ENCODE assay signal across 12 cellular contexts in the genomic region with DNA sequence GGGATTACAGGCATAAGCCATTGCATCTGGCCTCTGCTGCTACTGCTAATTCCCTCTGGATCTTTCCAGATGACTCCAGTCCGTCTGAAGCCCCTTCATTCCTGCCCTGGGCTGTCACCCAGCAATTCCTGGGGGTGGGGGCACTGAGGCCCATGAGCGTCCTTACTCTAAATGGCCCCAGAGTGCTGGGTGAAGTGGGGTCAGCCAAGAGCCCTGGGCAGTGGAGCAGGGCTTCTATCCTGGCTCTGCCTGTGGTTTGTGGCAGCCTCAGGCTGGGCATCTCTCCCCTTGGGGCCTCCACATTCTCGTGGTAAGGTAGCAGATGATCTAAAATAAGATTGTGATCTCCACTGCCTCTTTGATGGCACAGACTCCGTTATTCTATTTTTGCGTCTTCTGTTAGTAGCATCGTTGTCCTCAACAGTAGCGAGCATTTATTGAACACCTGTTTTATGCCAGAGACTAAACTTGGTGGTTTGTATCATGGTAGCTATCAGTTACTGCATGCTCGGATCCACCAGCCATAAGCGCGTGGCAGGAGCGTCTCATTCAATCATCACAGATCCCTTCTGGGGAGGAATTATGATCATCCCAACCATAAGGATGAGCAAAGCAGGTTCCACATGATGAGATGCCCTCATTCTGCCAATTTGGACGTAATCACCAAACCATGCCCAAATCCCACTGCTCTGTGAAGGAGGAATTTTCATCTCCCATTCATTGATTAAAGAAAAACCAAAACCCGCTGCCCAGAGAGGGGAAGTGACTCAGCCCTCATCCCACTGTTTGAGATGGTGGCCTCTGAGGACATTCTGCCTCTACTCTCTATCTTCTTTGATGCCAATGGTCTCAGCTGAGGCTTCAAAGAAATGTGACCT. TPM values are rescaled to one million over a fixed set of nuclear protein-coding genes. Genes with fewer than 3 reads are reported as not detected.
DNase-seq lines count a peak whose midpoint lies in the region; ATAC-seq and TF ChIP-seq lines count a peak whose summit lies in the region.
"Had no signal": no experiment of that assay in that cellular context is flagged by ENCODE, and none has a peak within 500 bp of the region (broad histone marks: within the 10 kb centered on the region; RNA-seq: fewer than 3 reads in every experiment).

No MANE protein-coding gene starts in this region.

- no peak overlapping the region for H3K4me2 ChIP-seq in skeletal muscle satellite cell (ENCODE audit: low read length)

- no peak overlapping the region for H3K4me3 Mint-ChIP-seq in naive thymus-derived CD4-positive, alpha-beta T cell
- H3K4me3 Mint-ChIP-seq in CD8-positive, alpha-beta memory T cell, result no peak overlapping the region
- H3K4me3 Mint-ChIP-seq: activated naive CD8-positive, alpha-beta T cell had no signal

- H3K36me3 Mint-ChIP-seq in naive thymus-derived CD4-positive, alpha-beta T cell, result no peaks in the 10 kb centered on the region
- H3K36me3 Mint-ChIP-seq in CD8-positive, alpha-beta memory T cell, result no peaks in the 10 kb centered on the region
- H3K36me3 Mint-ChIP-seq: activated naive CD8-positive, alpha-beta T cell had no signal

- H3K4me3 ChIP-seq in skeletal muscle satellite cell (ENCODE audit: low read length), result no peak overlapping the region
- H3K4me3 ChIP-seq in naive thymus-derived CD4-positive, alpha-beta T cell (ENCODE audit: low read length), result no peak overlapping the region
- H3K4me3 ChIP-seq in CD8-positive, alpha-beta memory T cell (ENCODE audit: low read length), result no peak overlapping the region
- H3K4me3 ChIP-seq: suprapubic skin had no signal

- peak; percentile 36 for DNase-seq in CD1c-positive myeloid dendritic cell (ENCODE audit: extremely low spot score)
- no peak for DNase-seq in RWPE1 (ENCODE audit: low spot score)
- DNase-seq in glomerular visceral epithelial cell (ENCODE audit: extremely low spot score), result peak; percentile 70
- DNase-seq in naive thymus-derived CD4-positive, alpha-beta T cell, result no peak
- DNase-seq in CD8-positive, alpha-beta memory T cell, result no peak
- no peak for DNase-seq in foreskin melanocyte
- DNase-seq in cardiac septum (ENCODE audit: low spot score), result no peak
- DNase-seq: activated CD8-positive, alpha-beta memory T cell treated with anti-CD3 and anti-CD28 coated beads, Interleukin-2, amount 50 U/mL, for 4 hours had no signal

- no peaks in the 10 kb centered on the region for H3K27me3 ChIP-seq in skeletal muscle satellite cell (ENCODE audit: control insufficient read depth, insufficient read depth, low read length)
- H3K27me3 ChIP-seq in naive thymus-derived CD4-positive, alpha-beta T cell (ENCODE audit: control insufficient read depth in 2 of 2, insufficient read depth in 2 of 2, low read length in 2 of 2), result no peaks in the 10 kb centered on the region
- no peaks in the 10 kb centered on the region for H3K27me3 ChIP-seq in CD8-positive, alpha-beta memory T cell (ENCODE audit: insufficient read depth, low read length, poor library complexity, severe bottlenecking)
- H3K27me3 ChIP-seq: suprapubic skin had no signal

- POLR2A ChIA-PET in RWPE1 (lab: Yijun Ruan, JAX; ENCODE audit: low non-redundant PET), result no interaction called here
- POLR2A ChIA-PET in naive thymus-derived CD4-positive, alpha-beta T cell (lab: Charles Lee), result no interaction called here
- POLR2A ChIA-PET in CD8-positive, alpha-beta memory T cell (lab: Charles Lee), result no interaction called here

- no peak for ATAC-seq in naive thymus-derived CD4-positive, alpha-beta T cell
- ATAC-seq: activated CD4-positive, CD25-positive, alpha-beta regulatory T cell treated with anti-CD3 and anti-CD28 coated beads, Interleukin-2, amount 50 U/mL, for 24 hours had no signal

- intact Hi-C loops in naive thymus-derived CD4-positive, alpha-beta T cell (cut with micrococcal nuclease), result no loop called here
- intact Hi-C loops in cardiac septum (cut with DNase I), result no loop called here

- no peaks in the 10 kb centered on the region for H3K36me3 ChIP-seq in skeletal muscle satellite cell (ENCODE audit: insufficient read depth, low read length)
- no peaks in the 10 kb centered on the region for H3K36me3 ChIP-seq in naive thymus-derived CD4-positive, alpha-beta T cell (ENCODE audit: control insufficient read depth in 2 of 3, insufficient read depth in 3 of 3, low read length in 3 of 3)
- H3K36me3 ChIP-seq in CD8-positive, alpha-beta memory T cell (ENCODE audit: insufficient read depth, low read length), result no peaks in the 10 kb centered on the region
- H3K36me3 ChIP-seq: suprapubic skin had no signal

- H3K27ac Mint-ChIP-seq in naive thymus-derived CD4-positive, alpha-beta T cell, result no peak overlapping the region
- H3K27ac Mint-ChIP-seq in CD8-positive, alpha-beta memory T cell, result peak overlapping the region in 1 of 8 donors; percentile 47
- H3K27ac Mint-ChIP-seq: activated naive CD8-positive, alpha-beta T cell had no signal

- H3K27me3 Mint-ChIP-seq in naive thymus-derived CD4-positive, alpha-beta T cell, result no peaks in the 10 kb centered on the region
- H3K27me3 Mint-ChIP-seq in CD8-positive, alpha-beta memory T cell, result no peaks in the 10 kb centered on the region
- H3K27me3 Mint-ChIP-seq: activated naive CD8-positive, alpha-beta T cell had no signal

- H3K9me3 Mint-ChIP-seq in naive thymus-derived CD4-positive, alpha-beta T cell, result peaks cover 0 to 2% (median 0%) of the 10 kb centered on the region in 11 donors
- no peaks in the 10 kb centered on the region for H3K9me3 Mint-ChIP-seq in CD8-positive, alpha-beta memory T cell

- H3K9me3 ChIP-seq in skeletal muscle satellite cell (replicated peaks; ENCODE audit: low read length), result no peaks in the 10 kb centered on the region
- no peaks in the 10 kb centered on the region for H3K9me3 ChIP-seq in naive thymus-derived CD4-positive, alpha-beta T cell (ENCODE audit: control insufficient read depth in 2 of 3, low read length in 3 of 3)
- no peaks in the 10 kb centered on the region for H3K9me3 ChIP-seq in CD8-positive, alpha-beta memory T cell (ENCODE audit: low read length)
- H3K9me3 ChIP-seq: suprapubic skin had no signal

- no peak for TF ChIP-seq CTCF in RWPE1 (conservative IDR thresholded peaks at IDR 0.05; ENCODE audit: low read depth)

- peak overlapping the region; percentile 57 for H3K9ac ChIP-seq in skeletal muscle satellite cell (ENCODE audit: low read depth, low read length)

- peak overlapping the region; percentile 84; the same call in 1 of the 2 replicates for H3K27ac ChIP-seq in RWPE1
- no peak overlapping the region for H3K27ac ChIP-seq in naive thymus-derived CD4-positive, alpha-beta T cell (ENCODE audit: low read depth, low read length)
- no peak overlapping the region for H3K27ac ChIP-seq in CD8-positive, alpha-beta memory T cell (ENCODE audit: low read depth, low read length)

- H3K4me1 Mint-ChIP-seq in naive thymus-derived CD4-positive, alpha-beta T cell, result peaks cover 0 to 14% (median 3%) of the 10 kb centered on the region in 7 donors
- peaks cover 3 to 10% (median 5%) of the 10 kb centered on the region in 3 donors for H3K4me1 Mint-ChIP-seq in CD8-positive, alpha-beta memory T cell

- CTCF ChIA-PET in RWPE1 (lab: Yijun Ruan, JAX), result no interaction called here
- CTCF ChIA-PET in naive thymus-derived CD4-positive, alpha-beta T cell (lab: Charles Lee), result interaction anchor here (0.7 kb wide), 1 partner anchor 15 kb away, joined by 3 read pairs; no protein-coding TSS in a partner anchor
- CTCF ChIA-PET in CD8-positive, alpha-beta memory T cell (lab: Charles Lee), result interaction anchor here (1.4 to 1.9 kb wide), 2 partner anchors 16 to 76 kb away, joined by 5 to 6 read pairs; no protein-coding TSS in a partner anchor

- H3K4me1 ChIP-seq in skeletal muscle satellite cell (ENCODE audit: control insufficient read depth, insufficient read depth, low read length), result peaks cover 89% of the 10 kb centered on the region
- H3K4me1 ChIP-seq in naive thymus-derived CD4-positive, alpha-beta T cell (ENCODE audit: control insufficient read depth in 2 of 2, insufficient read depth in 2 of 2, low read length in 2 of 2), result no peaks in the 10 kb centered on the region
- no peaks in the 10 kb centered on the region for H3K4me1 ChIP-seq in CD8-positive, alpha-beta memory T cell (ENCODE audit: insufficient read depth, low read length)

RNA-seq across cellular contexts. Expression of a gene that starts 21.9 kb away (rescaled TPM):
- 204 and 438 TPM in 2 replicates for total RNA-seq in skeletal muscle satellite cell (2012; rRNA removed)
- 1,000 to 10,000 TPM in 2 of 5 experiments, 10 to 100 TPM in 2, 1 to 10 TPM in 1; 5.4 to 2,522 (median 40.7) TPM for total RNA-seq in naive thymus-derived CD4-positive, alpha-beta T cell
- polyA plus RNA-seq in naive thymus-derived CD4-positive, alpha-beta T cell, result 10 to 100 TPM; 53.5 to 81.3 TPM
- 10 to 100 TPM in 1 of 2 experiments, 1 to 10 TPM in 1; 9.4 to 10.9 TPM for total RNA-seq in CD8-positive, alpha-beta memory T cell
- 1,007 TPM for polyA plus RNA-seq in CD8-positive, alpha-beta memory T cell
- total RNA-seq in cardiac septum, result 49.9 TPM

RNA-seq across cellular contexts. Expression of a gene that starts 41.1 kb away (rescaled TPM):
- total RNA-seq in skeletal muscle satellite cell (2012; rRNA removed), result 162 and 224 TPM in 2 replicates
- total RNA-seq in naive thymus-derived CD4-positive, alpha-beta T cell, result 10 to 100 TPM; 44.4 to 71.3 (median 53.5) TPM
- polyA plus RNA-seq in naive thymus-derived CD4-positive, alpha-beta T cell, result 10 to 100 TPM; 18.3 to 18.9 TPM
- total RNA-seq in CD8-positive, alpha-beta memory T cell, result 10 to 100 TPM; 39.7 to 39.9 TPM
- 25.9 TPM for polyA plus RNA-seq in CD8-positive, alpha-beta memory T cell
- total RNA-seq in cardiac septum, result 76.9 TPM

Comparison
In these comparisons a context has a peak if more than half of its experiments do, and no peak if none do; other contexts are left out.
1. DNase-seq: peak in CD1c-positive myeloid dendritic cell (single experiment) and glomerular visceral epithelial cell (single experiment); none in RWPE1 (single experiment), naive thymus-derived CD4-positive, alpha-beta T cell (0 of 9), CD8-positive, alpha-beta memory T cell (0 of 5), foreskin melanocyte (single experiment) and cardiac septum (single experiment).